In genomic region chr14:50061664-50062437, GRCh38 we compare ENCODE assay signal across 9 cellular contexts. TPM values are rescaled to one million over a fixed set of nuclear protein-coding genes. Genes with fewer than 3 reads are reported as not detected.
DNase-seq lines count a peak whose midpoint lies in the region; ATAC-seq lines count a peak whose summit lies in the region.
"Had no signal": no experiment of that assay in that cellular context is flagged by ENCODE, and none has a peak within 500 bp of the region (broad histone marks: within the 10 kb centered on the region; RNA-seq: fewer than 3 reads in every experiment).

No MANE protein-coding gene starts in this region.

- H3K4ac ChIP-seq in neuronal stem cell (ENCODE audit: low read length), result peak overlapping the region; percentile 80

- H3K27ac ChIP-seq in epithelial cell of prostate, result peak overlapping the region; percentile 95
- no peak overlapping the region for H3K27ac ChIP-seq in neuronal stem cell (replicated peaks; ENCODE audit: low read length)
- H3K27ac ChIP-seq: 22Rv1 had no signal

- H2AFZ ChIP-seq in neuronal stem cell (ENCODE audit: low read length), result peak overlapping the region; percentile 75

- H2BK120ac ChIP-seq in neuronal stem cell (ENCODE audit: low read depth, low read length), result no peak overlapping the region

- no peak overlapping the region for H2BK5ac ChIP-seq in neuronal stem cell (ENCODE audit: low read length)

- peak overlapping the region; percentile 31 for H2BK15ac ChIP-seq in neuronal stem cell (ENCODE audit: low read length)

- no peaks in the 10 kb centered on the region for H3K79me1 ChIP-seq in neuronal stem cell (ENCODE audit: low read depth, low read length)

- ATAC-seq in HG02642 (IDR thresholded peaks at IDR 0.05; ENCODE audit: poor library complexity, unreplicated experiment), result peak; percentile 68

- no peak overlapping the region for H3K23ac ChIP-seq in neuronal stem cell (ENCODE audit: low read depth, low read length, poor library complexity)

- peaks cover 11% of the 10 kb centered on the region in 2 donors for H3K4me1 ChIP-seq in neuronal stem cell (ENCODE audit: control insufficient read depth in 2 of 2, insufficient read depth in 1 of 2, low read depth in 1 of 2, low read length in 2 of 2)

- H4K91ac ChIP-seq in neuronal stem cell (ENCODE audit: low read depth, low read length, poor library complexity), result no peak overlapping the region

- no peak overlapping the region for H4K8ac ChIP-seq in neuronal stem cell (ENCODE audit: low read depth, low read length)

- H3K27me3 ChIP-seq in neuronal stem cell (ENCODE audit: control insufficient read depth in 3 of 3, insufficient read depth in 3 of 3, low read depth in 1 of 3, low read length in 3 of 3), result no peaks in the 10 kb centered on the region

- peak overlapping the region; percentile 57 for H3K14ac ChIP-seq in neuronal stem cell (ENCODE audit: low read length)

- no peaks in the 10 kb centered on the region for H3K36me3 ChIP-seq in neuronal stem cell (replicated peaks in 1 of 2; ENCODE audit: control insufficient read depth in 2 of 2, insufficient read depth in 2 of 2, low read length in 2 of 2)

- H3K9me3 ChIP-seq in neuronal stem cell (replicated peaks in 1 of 2; ENCODE audit: control insufficient read depth in 2 of 2, insufficient read depth in 1 of 2, low read depth in 1 of 2, low read length in 2 of 2), result no peaks in the 10 kb centered on the region

- WGBS in neuronal stem cell (ENCODE audit: extremely low coverage in 2 of 2, insufficient read length in 2 of 2, insufficient replicate concordance in 1 of 2), 2 donors, result no CpG with 5 or more reads among the region's 11 CpGs

- no peak overlapping the region for H3K18ac ChIP-seq in neuronal stem cell (ENCODE audit: low read length)

- DNase-seq in DMS 273 (lab: John Stamatoyannopoulos, UW; ENCODE audit: unreplicated experiment) (peak; percentile 45), DMS 273 treated with DMSO at 0.1 percent for 48 hours (lab: John Stamatoyannopoulos, UW) (no peak), NCI-H2171 (lab: John Stamatoyannopoulos, UW) (peak; percentile 54), epithelial cell of prostate (ENCODE audit: low read depth, low spot score) (no peak), neuronal stem cell (ENCODE audit: low spot score) (no peak), NCI-H1694 (lab: John Stamatoyannopoulos, UW) (no peak)
- DNase-seq in activated CD4-positive, alpha-beta T cell treated with anti-CD3 and anti-CD28 coated beads, Interleukin-2, amount 50 U/mL, for 48 hours, result peak; percentile 68 to 78

- no peak overlapping the region for H2BK12ac ChIP-seq in neuronal stem cell (ENCODE audit: low read length)

- peak overlapping the region; percentile 24 for H3K9ac ChIP-seq in neuronal stem cell (ENCODE audit: low read depth, low read length, poor library complexity)

- H2AK5ac ChIP-seq in neuronal stem cell (ENCODE audit: low read depth, low read length), result no peak overlapping the region

- no peak overlapping the region for H3K4me3 ChIP-seq in neuronal stem cell (ENCODE audit: low read length in 2 of 2)

- no peak overlapping the region for H3K4me2 ChIP-seq in neuronal stem cell (ENCODE audit: insufficient read depth, low read length, poor library complexity, severe bottlenecking)

RNA-seq across cellular contexts. Expression of gene VCPKMT, which starts 54.5 kb away (rescaled TPM):
- polyA plus RNA-seq in neuronal stem cell (2013, experiment 1 of 2), result 9.6 TPM
- 9.6 TPM for polyA plus RNA-seq in neuronal stem cell (2013, experiment 2 of 2)

Comparison
In these comparisons a context has a peak if more than half of its experiments do, and no peak if none do; other contexts are left out.
1. DNase-seq: peak in DMS 273 (single experiment), NCI-H2171 (single experiment) and activated CD4-positive, alpha-beta T cell treated with anti-CD3 and anti-CD28 coated beads, Interleukin-2, amount 50 U/mL, for 48 hours (2 of 2); none in DMS 273 treated with DMSO at 0.1 percent for 48 hours (single experiment), epithelial cell of prostate (single experiment), neuronal stem cell (single experiment) and NCI-H1694 (single experiment).